ENCODE assay signal across 20 cellular contexts in genomic region chr3:114789803-114790202, GRCh38.
"Had no signal": no experiment of that assay in that cellular context is flagged by ENCODE, and none has a peak within 500 bp of the region (broad histone marks: within the 10 kb centered on the region; RNA-seq: fewer than 3 reads in every experiment).

No MANE protein-coding gene starts in this region.

- ATAC-seq: esophagus mucosa; heart right ventricle; left cardiac atrium; lower lobe of right lung; natural killer cell; sciatic nerve; stimulated activated memory B cell treated with anti-CD40 and anti-IgM and Interleukin-4, amounts not matched to agents 10 μg/mL and 1 μg/mL and 100 μg/mL, for 72 hours had no signal

- H3K9me3 ChIP-seq: heart right ventricle, left ventricle myocardium inferior, lower lobe of right lung, spleen, tibial artery had no signal

- H3K36me3 ChIP-seq: heart right ventricle, left ventricle myocardium inferior, lower lobe of right lung, spleen, tibial artery had no signal

- H3K4me3 ChIP-seq: dorsolateral prefrontal cortex, heart right ventricle, left ventricle myocardium inferior, lower lobe of right lung, spleen, tibial artery had no signal

- H3K27ac ChIP-seq: dorsolateral prefrontal cortex, heart right ventricle, left ventricle myocardium inferior, lower lobe of right lung, spleen, tibial artery had no signal

- DNase-seq: cortex of kidney; dorsolateral prefrontal cortex; effector CD8-positive, alpha-beta T cell; heart right ventricle; hypothalamus; islet precursor cell; left cardiac atrium; left ventricle myocardium inferior; lower lobe of right lung; natural killer cell; posterior cingulate gyrus; spleen; stimulated activated CD4-positive, alpha-beta T cell treated with anti-CD3 and anti-CD28 coated beads, Interleukin-15, amount 100 ng/mL, for 24 hours; stimulated activated CD4-positive, alpha-beta T cell treated with anti-CD3 and anti-CD28 coated beads, Interleukin-1b, Interleukin-23, amount 100 ng/mL, for 48 hours; stimulated activated CD4-positive, alpha-beta T cell treated with anti-CD3 and anti-CD28 coated beads, Interleukin-4, amount 100 ng/mL, for 24 hours; tibial artery had no signal

- H3K4me1 ChIP-seq: lower lobe of right lung, spleen had no signal

- H3K27me3 ChIP-seq: dorsolateral prefrontal cortex, heart right ventricle, spleen, tibial artery had no signal

- FAIRE-seq: endometrium had no signal
